ENCODE assay signal across 22 cellular contexts in genomic region chr12:23458640-23459039, GRCh38.
DNase-seq lines count a peak whose midpoint lies in the region; ATAC-seq, FAIRE-seq and TF ChIP-seq lines count a peak whose summit lies in the region.
"Had no signal": no experiment of that assay in that cellular context is flagged by ENCODE, and none has a peak within 500 bp of the region (broad histone marks: within the 10 kb centered on the region; RNA-seq: fewer than 3 reads in every experiment).

No MANE protein-coding gene starts in this region.

- DNase-seq in GM23338 (ENCODE audit: low spot score) (no peak), IMR-90 (no peak), K562 (ENCODE audit: extremely low read depth in 1 of 4, low spot score in 3 of 4) (no peak), AG20443 (ENCODE audit: low spot score) (no peak), globus pallidus (ENCODE audit: low spot score) (no peak)
- DNase-seq: 8988T; ACHN; AML-193; Caco-2; Calu3; CD4-positive, alpha-beta T cell; CD8-positive, alpha-beta T cell; DMS79 treated with DMSO at 0.1 percent for 48 hours; GF-D8 had no signal

- CTCF ChIA-PET in IMR-90 (lab: Yijun Ruan, JAX): no interaction called here
- CTCF ChIA-PET in K562 (lab: Yijun Ruan, JAX; ENCODE audit: low intra/inter-chr PET ratio): no interaction called here

- no peak for TF ChIP-seq EP300 in K562 (IDR thresholded peaks at IDR 0.05; ENCODE audit: low read length)

- no peaks in the 10 kb centered on the region for H3K79me1 ChIP-seq in IMR-90 (ENCODE audit: low read depth in 1 of 2, low read length in 2 of 2)

- H3K4me3 ChIP-seq in GM23338 (no peak overlapping the region), IMR-90 (ENCODE audit: insufficient read depth, low read depth, low read length) (no peak overlapping the region), K562 (no peak overlapping the region)
- H3K4me3 ChIP-seq: BLaER1 treated with 17β-estradiol and CSF1 and Interleukin-3, amounts not matched to agents 10 nM and 100 nM had no signal

- no peaks in the 10 kb centered on the region; the same call in 1 of the 2 replicates for H3K9me2 ChIP-seq in GM23338 (ENCODE audit: insufficient read depth)

- H3K9me3 ChIP-seq in IMR-90 (ENCODE audit: control insufficient read depth, insufficient read depth, low read length): no peaks in the 10 kb centered on the region
- peaks cover 5% of the 10 kb centered on the region; the same call in 1 of the 2 replicates for H3K9me3 ChIP-seq in K562 (replicated peaks; ENCODE audit: control insufficient read depth, insufficient read depth, low read depth, low read length)

- no peak overlapping the region for H3K56ac ChIP-seq in IMR-90 (ENCODE audit: extremely low read depth, insufficient read depth, low read length)

- H4K20me1 ChIP-seq in GM23338 (replicated peaks; ENCODE audit: insufficient read depth) (no peaks in the 10 kb centered on the region), IMR-90 (ENCODE audit: insufficient read depth, low read length) (no peaks in the 10 kb centered on the region), K562 (replicated peaks; ENCODE audit: control insufficient read depth, insufficient read depth, low read length) (no peaks in the 10 kb centered on the region)
- H4K20me1 ChIP-seq: BLaER1 treated with 17β-estradiol and CSF1 and Interleukin-3, amounts not matched to agents 10 nM and 100 nM had no signal

- H2BK20ac ChIP-seq in IMR-90 (ENCODE audit: low read depth, low read length): no peak overlapping the region

- no peak overlapping the region for H2AFZ ChIP-seq in GM23338
- H2AFZ ChIP-seq in IMR-90 (replicated peaks; ENCODE audit: low read length, poor library complexity): no peak overlapping the region
- H2AFZ ChIP-seq in K562 (ENCODE audit: low read depth, low read length): no peak overlapping the region

- H2BK5ac ChIP-seq in IMR-90 (ENCODE audit: low read depth, low read length, poor library complexity, severe bottlenecking): no peak overlapping the region

- no peak overlapping the region for H2AK5ac ChIP-seq in IMR-90 (ENCODE audit: low read depth, low read length)

- H3K36me3 Mint-ChIP-seq in GM23338 (ENCODE audit: low read depth): peaks cover 5% of the 10 kb centered on the region; the same call in 1 of the 3 replicates
- H3K36me3 Mint-ChIP-seq: CD8-positive, alpha-beta T cell had no signal

- ATAC-seq in GM23338 (no peak), IMR-90 (ENCODE audit: low read depth) (no peak), K562 (no peak)
- ATAC-seq: CD8-positive, alpha-beta T cell had no signal

- H3K27ac ChIP-seq in GM23338 (ENCODE audit: low read depth) (no peak overlapping the region), IMR-90 (ENCODE audit: insufficient read depth, low read length) (no peak overlapping the region), K562 (ENCODE audit: extremely low read depth, low read depth, low read length) (no peak overlapping the region)
- H3K27ac ChIP-seq: BLaER1 treated with 17β-estradiol and CSF1 and Interleukin-3, amounts not matched to agents 10 nM and 100 nM; C4-2B had no signal

- H3K36me3 ChIP-seq in GM23338 (ENCODE audit: insufficient read depth): no peaks in the 10 kb centered on the region
- no peaks in the 10 kb centered on the region for H3K36me3 ChIP-seq in IMR-90 (ENCODE audit: control insufficient read depth, insufficient read depth, low read length)
- peaks cover 4% of the 10 kb centered on the region; the same call in 1 of the 3 replicates for H3K36me3 ChIP-seq in K562 (ENCODE audit: control insufficient read depth, insufficient read depth, low read length)
- H3K36me3 ChIP-seq: BLaER1 treated with 17β-estradiol and CSF1 and Interleukin-3, amounts not matched to agents 10 nM and 100 nM had no signal

- H3K23ac ChIP-seq in IMR-90 (ENCODE audit: low read depth, low read length): no peak overlapping the region

- no peak overlapping the region for H3K4me2 ChIP-seq in GM23338
- no peak overlapping the region for H3K4me2 ChIP-seq in IMR-90 (ENCODE audit: low read depth, low read length)
- no peak overlapping the region for H3K4me2 ChIP-seq in K562 (ENCODE audit: insufficient read depth, low read length)
- H3K4me2 ChIP-seq: BLaER1 treated with 17β-estradiol and CSF1 and Interleukin-3, amounts not matched to agents 10 nM and 100 nM had no signal

- BruUV-seq in IMR-90 (replicated peaks; lab: Mats Ljungman, UMichigan) (no TSS peak), K562 (replicated peaks; lab: Mats Ljungman, UMichigan) (no TSS peak)

- in situ Hi-C loops in IMR-90 (cut with MboI; ENCODE audit: low sequenced_read_pairs) (no loop called here), K562 (cut with MboI) (no loop called here)

- H3K27ac Mint-ChIP-seq in GM23338: peak overlapping the region; percentile 9; the same call in 1 of the 2 replicates
- H3K27ac Mint-ChIP-seq: B cell; CD4-positive, alpha-beta T cell; CD8-positive, alpha-beta T cell had no signal

- peaks cover 5% of the 10 kb centered on the region for H3K9me3 Mint-ChIP-seq in GM23338

- intact Hi-C loops in IMR-90 (cut with micrococcal nuclease): no loop called here
- intact Hi-C loops in K562 (cut with micrococcal nuclease): no loop called here

- H3K9me1 ChIP-seq in IMR-90 (ENCODE audit: insufficient read depth, low read length): no peaks in the 10 kb centered on the region
- no peaks in the 10 kb centered on the region for H3K9me1 ChIP-seq in K562 (ENCODE audit: control insufficient read depth, insufficient read depth, low read length)

- no peak overlapping the region for H2AK9ac ChIP-seq in IMR-90 (replicated peaks; ENCODE audit: low read depth, low read length, poor library complexity)

- H3K4me3 Mint-ChIP-seq in GM23338: no peak overlapping the region
- H3K4me3 Mint-ChIP-seq: B cell; CD4-positive, alpha-beta T cell; CD8-positive, alpha-beta T cell had no signal

- no peaks in the 10 kb centered on the region for H3F3A ChIP-seq in GM23338 (replicated peaks; ENCODE audit: low read depth)

- no peaks in the 10 kb centered on the region for H3K4me1 Mint-ChIP-seq in GM23338
- H3K4me1 Mint-ChIP-seq: B cell had no signal

- H3K4me1 ChIP-seq in GM23338 (ENCODE audit: insufficient read depth) (no peaks in the 10 kb centered on the region), IMR-90 (ENCODE audit: control insufficient read depth, insufficient read depth, low read length) (no peaks in the 10 kb centered on the region), K562 (replicated peaks in 1 of 2; ENCODE audit: control insufficient read depth in 2 of 2, insufficient read depth in 2 of 2, low read length in 2 of 2) (no peaks in the 10 kb centered on the region)
- H3K4me1 ChIP-seq: BLaER1 treated with 17β-estradiol and CSF1 and Interleukin-3, amounts not matched to agents 10 nM and 100 nM; Caco-2 had no signal

- TF ChIP-seq POLR2A in IMR-90 (IDR thresholded peaks at IDR 0.05; ENCODE audit: low read depth, low read length) (no peak), K562 (conservative IDR thresholded peaks at IDR 0.05) (no peak)

- dilution Hi-C loops in IMR-90 (cut with HindIII; ENCODE audit: low sequenced_read_pairs, unreplicated experiment): no loop called here

- H4K91ac ChIP-seq in IMR-90 (ENCODE audit: insufficient read depth, low read depth, low read length): no peak overlapping the region

- H3K18ac ChIP-seq in IMR-90 (ENCODE audit: low read depth, low read length): no peak overlapping the region

- no peak for FAIRE-seq in K562 (lab: Jason Lieb, UNC)
- FAIRE-seq: A204.1, D721Med, G401.6, GM12891, GM19239 had no signal

- no peak for TF ChIP-seq RAD21 in IMR-90 (IDR thresholded peaks at IDR 0.05; ENCODE audit: low read length)
- no peak for TF ChIP-seq RAD21 in K562 (CRISPR knock-in tag; conservative IDR thresholded peaks at IDR 0.05 in 1 of 2, IDR thresholded peaks at IDR 0.05 in 1 of 2)

- no peak overlapping the region for H3K4ac ChIP-seq in IMR-90 (ENCODE audit: low read depth, low read length)

- H2BK15ac ChIP-seq in IMR-90 (ENCODE audit: low read depth, low read length): no peak overlapping the region

- no peak overlapping the region for H4K5ac ChIP-seq in IMR-90 (ENCODE audit: low read depth, low read length)

- no CpG with 5 or more reads among the region's 2 CpGs for WGBS in IMR-90 (ENCODE audit: extremely low coverage in 2 of 2, insufficient read length in 1 of 2), 2 experiments
- 95% methylated on average over 2 of the region's 2 CpGs for WGBS in K562 (ENCODE audit: insufficient coverage, low coverage, missing lambda C conversion rate)

- H3K79me2 ChIP-seq in GM23338 (replicated peaks; ENCODE audit: insufficient read depth) (no peaks in the 10 kb centered on the region), K562 (ENCODE audit: control insufficient read depth, insufficient read depth, low read length) (no peaks in the 10 kb centered on the region)

- TF ChIP-seq CTCF in GM23338 (conservative IDR thresholded peaks at IDR 0.05; ENCODE audit: low read depth in 2 of 2) (no peak), IMR-90 (conservative IDR thresholded peaks at IDR 0.05; ENCODE audit: low read depth, low read length) (no peak), K562 (IDR thresholded peaks at IDR 0.05 in 2 of 3, conservative IDR thresholded peaks at IDR 0.05 in 1 of 3; ENCODE audit: insufficient read depth in 2 of 3, low read depth in 1 of 3, low read length in 3 of 3) (no peak)

- POLR2A ChIA-PET in IMR-90 (lab: Charles Lee; ENCODE audit: unreplicated experiment) (no interaction called here), K562 (lab: Yijun Ruan, JAX) (interaction anchor here (1.1 kb wide), 1 partner anchor 12 kb away, joined by 3 read pairs; no protein-coding TSS in a partner anchor)

- no peak overlapping the region for H3K14ac ChIP-seq in IMR-90 (replicated peaks; ENCODE audit: low read depth, low read length)

- H2BK120ac ChIP-seq in IMR-90 (ENCODE audit: low read depth, low read length): no peak overlapping the region

- H3K9ac ChIP-seq in IMR-90 (ENCODE audit: low read depth, low read length) (no peak overlapping the region), K562 (ENCODE audit: insufficient read depth in 1 of 2, low read depth in 2 of 2, low read length in 2 of 2) (no peak overlapping the region)
- H3K9ac ChIP-seq: BLaER1 treated with 17β-estradiol and CSF1 and Interleukin-3, amounts not matched to agents 10 nM and 100 nM had no signal

- H3K27me3 Mint-ChIP-seq in GM23338 (ENCODE audit: insufficient read depth, low read depth, poor library complexity): peaks cover 2% of the 10 kb centered on the region
- H3K27me3 Mint-ChIP-seq: B cell; CD4-positive, alpha-beta T cell had no signal

- H3K27me3 ChIP-seq in GM23338 (ENCODE audit: insufficient read depth) (no peaks in the 10 kb centered on the region), IMR-90 (ENCODE audit: control insufficient read depth, insufficient read depth, low read length) (no peaks in the 10 kb centered on the region), K562 (ENCODE audit: control insufficient read depth in 2 of 2, insufficient read depth in 2 of 2, low read length in 2 of 2) (no peaks in the 10 kb centered on the region)
- H3K27me3 ChIP-seq: BLaER1 treated with 17β-estradiol and CSF1 and Interleukin-3, amounts not matched to agents 10 nM and 100 nM had no signal

- H4K8ac ChIP-seq in IMR-90 (ENCODE audit: low read depth in 2 of 2, low read length in 2 of 2): no peak overlapping the region

TF ChIP-seq in GM23338, 12 proteins besides CTCF, POLR2A, EP300 and RAD21 (continues in another document):
- TF ChIP-seq ZNF331 (CRISPR knock-in tag; IDR thresholded peaks at IDR 0.05; ENCODE audit: low read depth): no peak

TF ChIP-seq in IMR-90, 13 proteins besides CTCF, POLR2A, EP300 and RAD21 (continues in another document):
- TF ChIP-seq MAFK (IDR thresholded peaks at IDR 0.05; ENCODE audit: low read depth, low read length): peak; percentile 41

TF ChIP-seq in K562, 482 proteins besides CTCF, POLR2A, EP300 and RAD21 (continues in another document):
- no peak for TF ChIP-seq NRF1 (conservative IDR thresholded peaks at IDR 0.05 in 1 of 2, IDR thresholded peaks at IDR 0.05 in 1 of 2)
